In genomic region chr6:99520855-99521556, GRCh38 we compare ENCODE assay signal across 8 cellular contexts. TPM values are rescaled to one million over a fixed set of nuclear protein-coding genes. Genes with fewer than 3 reads are reported as not detected.
DNase-seq lines count a peak whose midpoint lies in the region; ATAC-seq, FAIRE-seq and TF ChIP-seq lines count a peak whose summit lies in the region.

No MANE protein-coding gene starts in this region.

- peak overlapping the region; percentile 84 to 93 for H3K27ac Mint-ChIP-seq in T-cell

- H3K4me3 ChIP-seq in adrenal gland, result peak overlapping the region; percentile 75 to 90 (median 78)
- peak overlapping the region; percentile 34 to 93 (median 76) for H3K4me3 ChIP-seq in heart left ventricle

- H3K36me3 ChIP-seq in adrenal gland (replicated peaks in 1 of 2) (no peaks in the 10 kb centered on the region), heart left ventricle (peaks cover 0 to 7% (median under 1%) of the 10 kb centered on the region in 9 donors)

- H3K9me3 ChIP-seq in adrenal gland (replicated peaks in 1 of 3) (no peaks in the 10 kb centered on the region), heart left ventricle (no peaks in the 10 kb centered on the region)

- DNase-seq in NCI-H1436 treated with DMSO at 0.1 percent for 48 hours (lab: John Stamatoyannopoulos, UW) (peak; percentile 43), T-cell (peak; percentile 40 to 73 (median 62)), adrenal gland (peak; percentile 78 to 89 (median 87)), heart left ventricle (peak; percentile 85 to 92 (median 89)), posterior vena cava (ENCODE audit: low spot score) (peak; percentile 94), urothelium cell line (ENCODE audit: low spot score) (peak; percentile 83)

- H3K27me3 Mint-ChIP-seq in T-cell, result no peaks in the 10 kb centered on the region

- H3K27ac ChIP-seq in adrenal gland (peak overlapping the region; percentile 49 to 98 (median 90)), heart left ventricle (peak overlapping the region; percentile 40 to 93 (median 90))

- CTCF ChIA-PET in T-cell (lab: Charles Lee), result interaction anchor here (1.0 to 3.6 kb wide), 5 partner anchors 12 to 53 kb away, joined by 3 to 10 read pairs (median 3); partner anchors contain the start of gene CCNC (in 1 of the 2)

- peak overlapping the region; percentile 89 to 97 (median 93) for H3K4me3 Mint-ChIP-seq in T-cell

- peak; percentile 95 for ATAC-seq in HG02852 (IDR thresholded peaks at IDR 0.05; ENCODE audit: unreplicated experiment)
- peak; percentile 90 to 94 (median 90) for ATAC-seq in T-cell (replicated peaks in 1 of 4)
- ATAC-seq in heart left ventricle, result peak; percentile 97 to 99 (median 98)

- intact Hi-C loops in adrenal gland (cut with DNase I), result no loop called here
- intact Hi-C loops in heart left ventricle (cut with DNase I), result loop anchor here in 5 of 10 donors (1.0 to 10.0 kb wide), 5 partner anchors 46 to 96 kb away; partner anchors contain the start of genes CCNC (in 5 of the 5) and PNISR (in 2 of the 5)
- intact Hi-C loops in posterior vena cava (cut with DNase I), result no loop called here

- no peaks in the 10 kb centered on the region for H3K36me3 Mint-ChIP-seq in T-cell

- TF ChIP-seq POLR2A in GM15510 (IDR thresholded peaks at IDR 0.05; ENCODE audit: borderline replicate concordance, extremely low read depth, insufficient read length) (peak; percentile 94), adrenal gland (IDR thresholded peaks at IDR 0.05) (peak; percentile 86), heart left ventricle (IDR thresholded peaks at IDR 0.05) (peak in 1 of 2 donors; percentile 89)

- WGBS in adrenal gland, 4 donors, result 0 to 1% (median 0%) methylated on average over 25 to 45 of the region's 45 CpGs
- WGBS in heart left ventricle, 4 donors, result 0 to 1% (median 0%) methylated on average over 32 to 45 of the region's 45 CpGs

- H3K9me3 Mint-ChIP-seq in T-cell, result no peaks in the 10 kb centered on the region

- FAIRE-seq in urothelium cell line (lab: Jason Lieb, UNC), result no peak

- H3K27me3 ChIP-seq in adrenal gland (no peaks in the 10 kb centered on the region), heart left ventricle (no peaks in the 10 kb centered on the region)

- POLR2A ChIA-PET in T-cell (lab: Charles Lee), result interaction anchor here in 1 of 2 donors (0.5 kb wide), 1 partner anchor 8 kb away, joined by 3 read pairs; no protein-coding TSS in a partner anchor

- TF ChIP-seq CTCF in adrenal gland (IDR thresholded peaks at IDR 0.05) (peak; percentile 85 to 95 (median 87)), heart left ventricle (IDR thresholded peaks at IDR 0.05) (peak; percentile 73 to 96 (median 89))

- H3K4me1 Mint-ChIP-seq in T-cell, result peaks cover 27 to 40% (median 33%) of the 10 kb centered on the region in 3 donors

- peaks cover 1 to 14% of the 10 kb centered on the region in 2 donors for H3K4me1 ChIP-seq in adrenal gland (replicated peaks in 1 of 2)
- peaks cover 0 to 32% (median 6%) of the 10 kb centered on the region in 12 donors for H3K4me1 ChIP-seq in heart left ventricle

RNA-seq across cellular contexts. Expression of gene USP45, which starts 5.8 kb away (rescaled TPM):
- total RNA-seq in T-cell, result 10 to 100 TPM in 2 of 5 donors, 1 to 10 TPM in 3; 5.6 to 11.9 (median 8.1) TPM
- 10 to 100 TPM in 2 of 8 donors, 1 to 10 TPM in 6; 2.4 to 13.7 (median 8.0) TPM for total RNA-seq in adrenal gland
- 1 to 10 TPM; 3.3 to 7.0 (median 5.7) TPM for polyA plus RNA-seq in adrenal gland
- total RNA-seq in heart left ventricle, result 10 to 100 TPM in 5 of 9 donors, 1 to 10 TPM in 4; 6.1 to 14.5 (median 10.2) TPM
- polyA plus RNA-seq in heart left ventricle, result 1 to 10 TPM; 4.5 to 4.8 TPM
- 10 to 100 TPM; 13.6 to 16.0 TPM for total RNA-seq in posterior vena cava

RNA-seq across cellular contexts. Expression of gene CCNC, which starts 47.5 kb away (rescaled TPM):
- total RNA-seq in T-cell (10 to 100 TPM; 33.9 to 42.0 (median 39.1) TPM), adrenal gland (10 to 100 TPM; 30.5 to 80.8 (median 54.4) TPM), heart left ventricle (10 to 100 TPM; 13.8 to 24.2 (median 17.9) TPM), posterior vena cava (10 to 100 TPM; 32.3 to 41.4 TPM)
- polyA plus RNA-seq in adrenal gland (10 to 100 TPM; 18.7 to 80.2 (median 28.5) TPM), heart left ventricle (10 to 100 TPM; 12.3 to 19.0 TPM)

Comparison
In these comparisons a context has a peak if more than half of its experiments do, and no peak if none do; other contexts are left out.
1. Peak in every context shown above with its lines: DNase-seq, ATAC-seq, H3K4me3 ChIP-seq and H3K27ac ChIP-seq.
2. DNase-seq: peak in every context shown above with its lines; median percentile 94 in posterior vena cava; 89 in heart left ventricle; 87 in adrenal gland; 83 in urothelium cell line; 62 in T-cell; 43 in NCI-H1436 treated with DMSO at 0.1 percent for 48 hours.